20 cellular contexts compared by ENCODE assay signal in genomic region chr2:11758639-11759038, GRCh38. TPM values are rescaled to one million over a fixed set of nuclear protein-coding genes. Genes with fewer than 3 reads are reported as not detected.
DNase-seq lines count a peak whose midpoint lies in the region; ATAC-seq and TF ChIP-seq lines count a peak whose summit lies in the region.
"Had no signal": no experiment of that assay in that cellular context is flagged by ENCODE, and none has a peak within 500 bp of the region (broad histone marks: within the 10 kb centered on the region; RNA-seq: fewer than 3 reads in every experiment).

No MANE protein-coding gene starts in this region.

- H3K27ac ChIP-seq in Panc1 (ENCODE audit: low read length) (peak overlapping the region; percentile 52; the same call in 1 of the 2 replicates), colonic mucosa (no peak overlapping the region)
- H3K27ac ChIP-seq: lower lobe of right lung, Peyer's patch had no signal

- H3K9ac ChIP-seq in colonic mucosa (ENCODE audit: low read depth in 2 of 2, low read length in 2 of 2) = no peak overlapping the region

- H3K9me3 ChIP-seq in Panc1 (ENCODE audit: control insufficient read depth, insufficient read depth, low read depth, low read length) (no peaks in the 10 kb centered on the region), colonic mucosa (no peaks in the 10 kb centered on the region)
- H3K9me3 ChIP-seq: lower lobe of right lung, Peyer's patch, testis had no signal

- peaks cover 78% of the 10 kb centered on the region for H3K4me1 Mint-ChIP-seq in activated naive CD4-positive, alpha-beta T cell treated with anti-CD3 and anti-CD28 coated beads, Interleukin-2, amount 10 ng/mL, durations not matched to agents 7 days and 5 days
- H3K4me1 Mint-ChIP-seq in activated naive CD8-positive, alpha-beta T cell treated with anti-CD3 and anti-CD28 coated beads, Interleukin-2, amount 50 U/mL, for 24 hours = peaks cover 75% of the 10 kb centered on the region

- H3K27me3 ChIP-seq in Panc1 (ENCODE audit: control insufficient read depth, insufficient read depth, low read length) (no peaks in the 10 kb centered on the region), colonic mucosa (no peaks in the 10 kb centered on the region)
- H3K27me3 ChIP-seq: Peyer's patch, testis had no signal

- no peak overlapping the region for H3K4me3 Mint-ChIP-seq in activated naive CD4-positive, alpha-beta T cell treated with anti-CD3 and anti-CD28 coated beads, Interleukin-2, amount 10 ng/mL, durations not matched to agents 7 days and 5 days
- no peak overlapping the region for H3K4me3 Mint-ChIP-seq in activated naive CD8-positive, alpha-beta T cell treated with anti-CD3 and anti-CD28 coated beads, Interleukin-2, amount 50 U/mL, for 24 hours
- H3K4me3 Mint-ChIP-seq: naive B cell had no signal

- CTCF ChIA-PET in activated naive CD4-positive, alpha-beta T cell treated with anti-CD3 and anti-CD28 coated beads, Interleukin-2, amount 10 ng/mL, durations not matched to agents 7 days and 5 days (lab: Charles Lee) = interaction anchor here (0.6 to 3.0 kb wide), 4 partner anchors 13 to 1922 kb away, joined by 3 to 22 read pairs (median 5); partner anchors contain the start of gene LPIN1
- CTCF ChIA-PET in Panc1 (lab: Charles Lee) = no interaction called here

- no peak for TF ChIP-seq CTCF in Panc1 (IDR thresholded peaks at IDR 0.05)
- no peak for TF ChIP-seq CTCF in colonic mucosa (IDR thresholded peaks at IDR 0.05)

- H3K27me3 Mint-ChIP-seq in activated naive CD4-positive, alpha-beta T cell treated with anti-CD3 and anti-CD28 coated beads, Interleukin-2, amount 10 ng/mL, durations not matched to agents 7 days and 5 days = no peaks in the 10 kb centered on the region
- no peaks in the 10 kb centered on the region for H3K27me3 Mint-ChIP-seq in activated naive CD8-positive, alpha-beta T cell treated with anti-CD3 and anti-CD28 coated beads, Interleukin-2, amount 50 U/mL, for 24 hours
- H3K27me3 Mint-ChIP-seq: naive B cell had no signal

- no peak for DNase-seq in activated naive CD4-positive, alpha-beta T cell treated with anti-CD3 and anti-CD28 coated beads, Interleukin-2, amount 10 ng/mL, durations not matched to agents 7 days and 5 days
- DNase-seq in activated naive CD4-positive, alpha-beta T cell treated with anti-CD3 and anti-CD28 coated beads, Interleukin-2, amount 50 U/mL, for 16 hours = no peak
- DNase-seq in Panc1 (ENCODE audit: low read depth, low spot score) (no peak), sciatic nerve (ENCODE audit: low spot score) (no peak), COR-L47 (lab: John Stamatoyannopoulos, UW) (no peak), colonic mucosa (no peak)
- no peak for DNase-seq in activated naive CD8-positive, alpha-beta T cell treated with anti-CD3 and anti-CD28 coated beads, Interleukin-2, amount 50 U/mL, for 24 hours
- DNase-seq: activated effector memory CD4-positive, alpha-beta T cell treated with anti-CD3 and anti-CD28 coated beads, Interleukin-2, amount 50 U/mL, for 16 hours; HCEC 1CT; hippocampal formation; islet precursor cell; lower lobe of right lung; naive B cell; NCI-H1092; NCI-H2107; stimulated activated CD4-positive, alpha-beta T cell treated with anti-CD3 and anti-CD28 coated beads, Interleukin-4, amount 100 ng/mL, for 4 hours; testis had no signal

- no TSS peak for BruUV-seq in Panc1 (replicated peaks; lab: Mats Ljungman, UMichigan)

- POLR2A ChIA-PET in Panc1 (lab: Charles Lee) = interaction anchor here (0.8 kb wide), 1 partner anchor 22 kb away, joined by 4 read pairs; no protein-coding TSS in a partner anchor

- H3K36me3 Mint-ChIP-seq in activated naive CD4-positive, alpha-beta T cell treated with anti-CD3 and anti-CD28 coated beads, Interleukin-2, amount 10 ng/mL, durations not matched to agents 7 days and 5 days = peaks cover 47% of the 10 kb centered on the region
- H3K36me3 Mint-ChIP-seq in activated naive CD8-positive, alpha-beta T cell treated with anti-CD3 and anti-CD28 coated beads, Interleukin-2, amount 50 U/mL, for 24 hours (ENCODE audit: low read depth) = peaks cover 8% of the 10 kb centered on the region

- H3K27ac Mint-ChIP-seq in activated naive CD4-positive, alpha-beta T cell treated with anti-CD3 and anti-CD28 coated beads, Interleukin-2, amount 10 ng/mL, durations not matched to agents 7 days and 5 days = peak overlapping the region; percentile 26
- H3K27ac Mint-ChIP-seq in activated naive CD8-positive, alpha-beta T cell treated with anti-CD3 and anti-CD28 coated beads, Interleukin-2, amount 50 U/mL, for 24 hours = peak overlapping the region; percentile 76

- H3K9me3 Mint-ChIP-seq in activated naive CD4-positive, alpha-beta T cell treated with anti-CD3 and anti-CD28 coated beads, Interleukin-2, amount 10 ng/mL, durations not matched to agents 7 days and 5 days = no peaks in the 10 kb centered on the region
- no peaks in the 10 kb centered on the region for H3K9me3 Mint-ChIP-seq in activated naive CD8-positive, alpha-beta T cell treated with anti-CD3 and anti-CD28 coated beads, Interleukin-2, amount 50 U/mL, for 24 hours
- H3K9me3 Mint-ChIP-seq: naive B cell had no signal

- in situ Hi-C loops in Panc1 (cut with HindIII; ENCODE audit: low pct_unique_long_range_greater_than_20kb, low sequenced_read_pairs) = no loop called here

- ATAC-seq in Panc1 (no peak), sciatic nerve (peak; percentile 18), HG02884 (IDR thresholded peaks at IDR 0.05; ENCODE audit: unreplicated experiment) (no peak)
- ATAC-seq in activated naive CD8-positive, alpha-beta T cell treated with anti-CD3 and anti-CD28 coated beads, Interleukin-2, amount 50 U/mL, for 24 hours = no peak
- ATAC-seq: lower lobe of right lung had no signal

- H3K36me3 ChIP-seq in Panc1 (ENCODE audit: control insufficient read depth, insufficient read depth, low read length) = no peaks in the 10 kb centered on the region
- H3K36me3 ChIP-seq in colonic mucosa = no peaks in the 10 kb centered on the region

- H3K4me1 ChIP-seq in Panc1 (ENCODE audit: control insufficient read depth, insufficient read depth, low read length) (peaks cover 15% of the 10 kb centered on the region), colonic mucosa (peaks cover 14% of the 10 kb centered on the region)

- H3K4me3 ChIP-seq in Panc1 (ENCODE audit: low read depth in 2 of 2, low read length in 2 of 2) (no peak overlapping the region), colonic mucosa (no peak overlapping the region)
- H3K4me3 ChIP-seq: lower lobe of right lung, Peyer's patch, smooth muscle cell, testis had no signal

- intact Hi-C loops in Panc1 (cut with micrococcal nuclease; ENCODE audit: unreplicated experiment) (no loop called here), sciatic nerve (cut with DNase I) (no loop called here), colonic mucosa (cut with DNase I) (no loop called here)

RNA-seq across cellular contexts. Expression of gene LPIN1, which starts 12.2 kb away (rescaled TPM):
- total RNA-seq in Panc1 (2021; ENCODE audit: unreplicated experiment) = 51.8 TPM
- polyA plus RNA-seq in Panc1 (2012; ENCODE audit: insufficient read length) = 23.0 TPM
- total RNA-seq in sciatic nerve = 141 TPM
- 10 to 100 TPM; 17.3 to 45.7 TPM for total RNA-seq in colonic mucosa
